Comparison of ENCODE assay signal across 29 cellular contexts in genomic region chr4:186170966-186171365, GRCh38. TPM values are rescaled to one million over a fixed set of nuclear protein-coding genes. Genes with fewer than 3 reads are reported as not detected.
"Had no signal": no experiment of that assay in that cellular context is flagged by ENCODE, and none has a peak within 500 bp of the region (broad histone marks: within the 10 kb centered on the region; RNA-seq: fewer than 3 reads in every experiment).

No MANE protein-coding gene starts in this region.

- H3K4me2 ChIP-seq: neural progenitor cell, smooth muscle cell had no signal

- H3K27me3 ChIP-seq: esophagus squamous epithelium, neural progenitor cell, right atrium auricular region, stomach, thyroid gland, vagina had no signal

- H3K9ac ChIP-seq: neural progenitor cell had no signal

- H3K4me3 Mint-ChIP-seq: effector memory CD8-positive, alpha-beta T cell; memory B cell; naive B cell; natural killer cell treated with Interleukin-12 subunit alpha and Interleukin-12 subunit beta and Interleukin-15 and Interleukin-18, amount 100 ng/mL, for 72 hours; neural progenitor cell had no signal

- H3K36me3 ChIP-seq: neural progenitor cell, prostate gland, right atrium auricular region, thyroid gland, vagina had no signal

- H3K4me3 ChIP-seq: esophagus squamous epithelium, lung, neural progenitor cell, prostate gland, right atrium auricular region, smooth muscle cell, stomach, thyroid gland, vagina had no signal

- H3K27ac ChIP-seq: esophagus squamous epithelium, neural progenitor cell, prostate gland, right atrium auricular region, stomach, thyroid gland, vagina had no signal

- H3K27ac Mint-ChIP-seq: effector memory CD8-positive, alpha-beta T cell; memory B cell; naive B cell; natural killer cell treated with Interleukin-12 subunit alpha and Interleukin-12 subunit beta and Interleukin-15 and Interleukin-18, amount 100 ng/mL, for 72 hours; neural progenitor cell had no signal

- H3K36me3 Mint-ChIP-seq: memory B cell; natural killer cell treated with Interleukin-12 subunit alpha and Interleukin-12 subunit beta and Interleukin-15 and Interleukin-18, amount 100 ng/mL, for 72 hours; neural progenitor cell had no signal

- H3K4me1 Mint-ChIP-seq: memory B cell, naive B cell had no signal

- H2AFZ ChIP-seq: neural progenitor cell had no signal

- H3K9me3 ChIP-seq: esophagus squamous epithelium, prostate gland, right atrium auricular region, stomach, thyroid gland, vagina had no signal

- DNase-seq: cortex of kidney; effector memory CD8-positive, alpha-beta T cell; erythroblast; esophagus squamous epithelium; foreskin melanocyte; head of caudate nucleus; kidney; naive B cell; nucleus accumbens; stimulated activated CD4-positive, alpha-beta T cell treated with anti-CD3 and anti-CD28 coated beads, Interleukin-12 subunit alpha, Interleukin-12 subunit beta, amount 100 ng/mL, for 4 hours; stimulated activated CD4-positive, alpha-beta T cell treated with anti-CD3 and anti-CD28 coated beads, Interleukin-1b, Interleukin-23, amount 100 ng/mL, for 48 hours; stimulated activated CD4-positive, alpha-beta T cell treated with anti-CD3 and anti-CD28 coated beads, Interleukin-4, amount 100 ng/mL, for 1 hour; stimulated activated CD8-positive, alpha-beta memory T cell treated with anti-CD3 and anti-CD28 coated beads, Interleukin-4, amount 100 ng/mL, for 48 hours; stimulated activated naive CD4-positive, alpha-beta T cell treated with Interleukin-2 at 50 U/mL for 16 hours; stomach; thyroid gland; trophoblast cell had no signal

- H3K4me1 ChIP-seq: esophagus squamous epithelium, neural progenitor cell, prostate gland, right atrium auricular region, stomach, vagina had no signal

- ATAC-seq: effector memory CD8-positive, alpha-beta T cell; left lobe of liver; natural killer cell treated with Interleukin-12 subunit alpha and Interleukin-12 subunit beta and Interleukin-15 and Interleukin-18, amount 100 ng/mL, for 72 hours; sciatic nerve had no signal

- FAIRE-seq: endometrium, kidney had no signal

- H3K9me3 Mint-ChIP-seq: effector memory CD8-positive, alpha-beta T cell; memory B cell; naive B cell; natural killer cell treated with Interleukin-12 subunit alpha and Interleukin-12 subunit beta and Interleukin-15 and Interleukin-18, amount 100 ng/mL, for 72 hours; neural progenitor cell had no signal

RNA-seq across cellular contexts. Expression of gene KLKB1, which starts 56.3 kb away (rescaled TPM):
- total RNA-seq: glomerular endothelial cell, smooth muscle cell had no signal
- polyA plus RNA-seq: smooth muscle cell had no signal
